Comparison of ENCODE assay signal across 13 cellular contexts in genomic region chr1:173062156-173062938, GRCh38. TPM values are rescaled to one million over a fixed set of nuclear protein-coding genes. Genes with fewer than 3 reads are reported as not detected.
DNase-seq lines count a peak whose midpoint lies in the region; ATAC-seq and TF ChIP-seq lines count a peak whose summit lies in the region.
"Had no signal": no experiment of that assay in that cellular context is flagged by ENCODE, and none has a peak within 500 bp of the region (broad histone marks: within the 10 kb centered on the region; RNA-seq: fewer than 3 reads in every experiment).

No MANE protein-coding gene starts in this region.

- TF ChIP-seq CTCF in RWPE2 (IDR thresholded peaks at IDR 0.05; ENCODE audit: poor library complexity, severe bottlenecking) (no peak), fibroblast of lung (conservative IDR thresholded peaks at IDR 0.05 in 1 of 2, IDR thresholded peaks at IDR 0.05 in 1 of 2; ENCODE audit: low read depth in 1 of 2, low read length in 2 of 2) (no peak)

- H3K27me3 Mint-ChIP-seq in activated CD8-positive, alpha-beta memory T cell treated with anti-CD3 and anti-CD28 coated beads, Interleukin-2, amount 10 ng/mL, durations not matched to agents 7 days and 5 days: peaks cover 6% of the 10 kb centered on the region
- no peaks in the 10 kb centered on the region for H3K27me3 Mint-ChIP-seq in stimulated activated naive CD8-positive, alpha-beta T cell treated with anti-CD3 and anti-CD28 coated beads, Interleukin-15, amount 100 ng/mL, for 72 hours

- no peaks in the 10 kb centered on the region for H3K4me1 Mint-ChIP-seq in activated CD8-positive, alpha-beta memory T cell treated with anti-CD3 and anti-CD28 coated beads, Interleukin-2, amount 10 ng/mL, durations not matched to agents 7 days and 5 days
- no peaks in the 10 kb centered on the region for H3K4me1 Mint-ChIP-seq in stimulated activated naive CD8-positive, alpha-beta T cell treated with anti-CD3 and anti-CD28 coated beads, Interleukin-15, amount 100 ng/mL, for 72 hours

- no peak overlapping the region for H3K4me3 Mint-ChIP-seq in activated CD8-positive, alpha-beta memory T cell treated with anti-CD3 and anti-CD28 coated beads, Interleukin-2, amount 10 ng/mL, durations not matched to agents 7 days and 5 days
- no peak overlapping the region for H3K4me3 Mint-ChIP-seq in stimulated activated naive CD8-positive, alpha-beta T cell treated with anti-CD3 and anti-CD28 coated beads, Interleukin-15, amount 100 ng/mL, for 72 hours
- H3K4me3 Mint-ChIP-seq: neural crest cell had no signal

- no peak for DNase-seq in activated CD8-positive, alpha-beta memory T cell treated with anti-CD3 and anti-CD28 coated beads, Interleukin-2, amount 10 ng/mL, durations not matched to agents 7 days and 5 days
- DNase-seq in activated CD8-positive, alpha-beta memory T cell treated with anti-CD3 and anti-CD28 coated beads for 24 hours: no peak
- peak; percentile 62 for DNase-seq in RWPE2 (ENCODE audit: low spot score)
- peak; percentile 77 to 87 for DNase-seq in fibroblast of lung (ENCODE audit: low read depth in 2 of 2)
- no peak for DNase-seq in stimulated activated naive CD8-positive, alpha-beta T cell treated with anti-CD3 and anti-CD28 coated beads, Interleukin-15, amount 100 ng/mL, for 72 hours
- DNase-seq in activated T-cell treated with anti-CD3 and anti-CD28 coated beads, Interleukin-2, amount 50 U/mL, for 1 hour: no peak
- DNase-seq in retina: no peak
- DNase-seq in sciatic nerve (ENCODE audit: low spot score): no peak
- DNase-seq: 8988T; NCI-H446; stimulated activated CD4-positive, alpha-beta T cell treated with anti-CD3 and anti-CD28 coated beads, Interleukin-1b, Interleukin-23, amount 100 ng/mL, for 48 hours; T-helper 1 cell had no signal

- no peaks in the 10 kb centered on the region for H3K36me3 ChIP-seq in RWPE2 (ENCODE audit: low read depth)
- no peaks in the 10 kb centered on the region for H3K36me3 ChIP-seq in fibroblast of lung (ENCODE audit: control insufficient read depth, insufficient read depth, low read length)

- H2AFZ ChIP-seq in fibroblast of lung (ENCODE audit: low read length): no peak overlapping the region

- peak; percentile 39 for ATAC-seq in activated CD8-positive, alpha-beta memory T cell treated with anti-CD3 and anti-CD28 coated beads, Interleukin-2, amount 10 ng/mL, durations not matched to agents 7 days and 5 days
- peak; percentile 100 for ATAC-seq in RWPE2 (ENCODE audit: low read depth)
- peak; percentile 56 for ATAC-seq in stimulated activated naive CD8-positive, alpha-beta T cell treated with anti-CD3 and anti-CD28 coated beads, Interleukin-15, amount 100 ng/mL, for 72 hours
- ATAC-seq in sciatic nerve: no peak

- H3K9me3 ChIP-seq in RWPE2 (ENCODE audit: severe bottlenecking): no peaks in the 10 kb centered on the region
- no peaks in the 10 kb centered on the region for H3K9me3 ChIP-seq in fibroblast of lung (ENCODE audit: control insufficient read depth, insufficient read depth, low read depth, low read length)

- no peak overlapping the region for H3K4me3 ChIP-seq in RWPE2 (ENCODE audit: severe bottlenecking)
- no peak overlapping the region for H3K4me3 ChIP-seq in fibroblast of lung (replicated peaks in 1 of 4; ENCODE audit: control extremely low read depth in 1 of 4, insufficient read depth in 1 of 4, low read depth in 3 of 4, low read length in 4 of 4)

- H3K27me3 ChIP-seq in RWPE2 (ENCODE audit: insufficient read depth, poor library complexity, severe bottlenecking): no peaks in the 10 kb centered on the region
- H3K27me3 ChIP-seq in fibroblast of lung (ENCODE audit: control insufficient read depth, insufficient read depth, low read length): no peaks in the 10 kb centered on the region

- CTCF ChIA-PET in activated CD8-positive, alpha-beta memory T cell treated with anti-CD3 and anti-CD28 coated beads, Interleukin-2, amount 10 ng/mL, durations not matched to agents 7 days and 5 days (lab: Charles Lee): no interaction called here

- no peaks in the 10 kb centered on the region for H3K36me3 Mint-ChIP-seq in activated CD8-positive, alpha-beta memory T cell treated with anti-CD3 and anti-CD28 coated beads, Interleukin-2, amount 10 ng/mL, durations not matched to agents 7 days and 5 days

- no peak overlapping the region for H3K9ac ChIP-seq in fibroblast of lung (ENCODE audit: insufficient read depth, low read length)

- H4K20me1 ChIP-seq in fibroblast of lung (ENCODE audit: control insufficient read depth, extremely low read depth, insufficient read depth, low read length): no peaks in the 10 kb centered on the region

- H3K4me1 ChIP-seq in RWPE2 (ENCODE audit: insufficient read depth, poor library complexity, severe bottlenecking) (peaks cover 15% of the 10 kb centered on the region), fibroblast of lung (ENCODE audit: control insufficient read depth, extremely low read depth, insufficient read depth, low read length) (no peaks in the 10 kb centered on the region)

- H3K27ac ChIP-seq in RWPE2 (ENCODE audit: poor library complexity, severe bottlenecking) (peak overlapping the region; percentile 22), fibroblast of lung (ENCODE audit: insufficient read depth, low read length) (no peak overlapping the region)

- intact Hi-C loops in sciatic nerve (cut with DNase I): no loop called here

- no peak overlapping the region for H3K4me2 ChIP-seq in fibroblast of lung (ENCODE audit: extremely low read depth, insufficient read depth, low read length)

- no peaks in the 10 kb centered on the region for H3K79me2 ChIP-seq in fibroblast of lung (ENCODE audit: control insufficient read depth, insufficient read depth, low read length)

- no peaks in the 10 kb centered on the region for H3K9me3 Mint-ChIP-seq in activated CD8-positive, alpha-beta memory T cell treated with anti-CD3 and anti-CD28 coated beads, Interleukin-2, amount 10 ng/mL, durations not matched to agents 7 days and 5 days (ENCODE audit: low read depth)
- H3K9me3 Mint-ChIP-seq in stimulated activated naive CD8-positive, alpha-beta T cell treated with anti-CD3 and anti-CD28 coated beads, Interleukin-15, amount 100 ng/mL, for 72 hours: peaks cover 10 to 11% of the 10 kb centered on the region in 2 donors

- no peak overlapping the region for H3K27ac Mint-ChIP-seq in activated CD8-positive, alpha-beta memory T cell treated with anti-CD3 and anti-CD28 coated beads, Interleukin-2, amount 10 ng/mL, durations not matched to agents 7 days and 5 days
- H3K27ac Mint-ChIP-seq in stimulated activated naive CD8-positive, alpha-beta T cell treated with anti-CD3 and anti-CD28 coated beads, Interleukin-15, amount 100 ng/mL, for 72 hours: peak overlapping the region in 1 of 2 donors; percentile 34

RNA-seq across cellular contexts. Expression of gene TNFSF18, which starts 11.6 kb away (rescaled TPM):
- not detected for total RNA-seq in activated CD8-positive, alpha-beta memory T cell treated with anti-CD3 and anti-CD28 coated beads, Interleukin-2, amount 10 ng/mL, durations not matched to agents 7 days and 5 days
- total RNA-seq in fibroblast of lung: 0.33 and 0.77 TPM in 2 replicates
- 0.32 and 5.5 TPM in 2 replicates for polyA plus RNA-seq in fibroblast of lung
- 0.18 and 2.8 TPM in 2 replicates for polyA plus RNA-seq in fibroblast of lung (2012)
- polyA minus RNA-seq in fibroblast of lung (ENCODE audit: low replicate concordance): not detected in 2 replicates
- 4.1 TPM for total RNA-seq in sciatic nerve
- total RNA-seq: neural crest cell had no signal

Comparison
In these comparisons a context has a peak if more than half of its experiments do, and no peak if none do; other contexts are left out.
1. DNase-seq: peak in RWPE2 (single experiment) and fibroblast of lung (2 of 2); none in activated CD8-positive, alpha-beta memory T cell treated with anti-CD3 and anti-CD28 coated beads, Interleukin-2, amount 10 ng/mL, durations not matched to agents 7 days and 5 days (single experiment), activated CD8-positive, alpha-beta memory T cell treated with anti-CD3 and anti-CD28 coated beads for 24 hours (single experiment), stimulated activated naive CD8-positive, alpha-beta T cell treated with anti-CD3 and anti-CD28 coated beads, Interleukin-15, amount 100 ng/mL, for 72 hours (0 of 2), activated T-cell treated with anti-CD3 and anti-CD28 coated beads, Interleukin-2, amount 50 U/mL, for 1 hour (single experiment), retina (single experiment) and sciatic nerve (single experiment).